Comparison of ENCODE assay signal across 29 cellular contexts in the genomic region with DNA sequence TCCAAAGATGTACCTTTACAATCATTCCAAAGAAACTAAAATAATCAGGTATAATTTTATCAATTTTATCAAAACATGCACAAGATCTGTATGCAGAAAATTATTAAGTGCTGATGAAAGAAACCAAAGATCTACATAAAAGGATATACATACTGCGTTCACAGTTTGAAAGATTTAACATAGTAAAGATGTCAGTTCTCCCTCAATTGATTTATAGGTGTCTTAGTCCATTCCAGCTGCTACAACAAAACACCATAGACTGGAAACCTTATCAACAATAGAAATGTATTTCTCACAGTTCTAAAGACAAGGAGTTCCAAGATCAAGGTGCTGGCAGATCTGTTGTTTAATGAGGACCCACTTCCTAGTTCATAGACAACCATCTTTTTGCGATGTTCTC.
"Had no signal": no experiment of that assay in that cellular context is flagged by ENCODE, and none has a peak within 500 bp of the region (broad histone marks: within the 10 kb centered on the region; RNA-seq: fewer than 3 reads in every experiment).

No MANE protein-coding gene starts in this region.

- H3K36me3 ChIP-seq: colonic mucosa, esophagus muscularis mucosa, esophagus squamous epithelium, gastrocnemius medialis, gastroesophageal sphincter, heart left ventricle, heart right ventricle had no signal

- H3K27ac ChIP-seq: colonic mucosa, coronary artery, dorsolateral prefrontal cortex, epithelial cell of prostate, esophagus muscularis mucosa, esophagus squamous epithelium, foreskin keratinocyte, gastrocnemius medialis, gastroesophageal sphincter, heart left ventricle, heart right ventricle, hepatocyte had no signal

- H3K4me1 ChIP-seq: colonic mucosa, esophagus squamous epithelium, foreskin keratinocyte, gastrocnemius medialis, gastroesophageal sphincter, heart left ventricle had no signal

- H3K4me3 ChIP-seq: colonic mucosa, coronary artery, dorsolateral prefrontal cortex, esophagus muscularis mucosa, esophagus squamous epithelium, gastrocnemius medialis, gastroesophageal sphincter, heart left ventricle, heart right ventricle, hepatocyte had no signal

- H3K9me3 Mint-ChIP-seq: dendritic cell treated with granulocyte-macrophage colony-stimulating factor and Interleukin-4, amounts not matched to agents 40 ng/mL and 50 ng/mL, for 4 days; effector memory CD8-positive, alpha-beta T cell; endodermal cell had no signal

- H3K27me3 Mint-ChIP-seq: dendritic cell treated with granulocyte-macrophage colony-stimulating factor and Interleukin-4, amounts not matched to agents 40 ng/mL and 50 ng/mL, for 4 days had no signal

- H3K79me2 ChIP-seq: hepatocyte had no signal

- FAIRE-seq: endometrium, endothelial cell of umbilical vein, frontal cortex had no signal

- H3K9me3 ChIP-seq: colonic mucosa, esophagus muscularis mucosa, esophagus squamous epithelium, gastrocnemius medialis, gastroesophageal sphincter, heart left ventricle, heart right ventricle had no signal

- ATAC-seq: effector memory CD8-positive, alpha-beta T cell; esophagus mucosa; foreskin keratinocyte; gastrocnemius medialis; gastroesophageal sphincter; heart left ventricle; heart right ventricle had no signal

- H3K4me2 ChIP-seq: hepatocyte had no signal

- H2AFZ ChIP-seq: hepatocyte had no signal

- H3K4me1 Mint-ChIP-seq: endodermal cell had no signal

- DNase-seq: colonic mucosa; cortex of kidney; dermis blood vessel endothelial cell; dorsolateral prefrontal cortex; effector CD4-positive, alpha-beta T cell; effector CD8-positive, alpha-beta T cell; effector memory CD4-positive, alpha-beta T cell; effector memory CD8-positive, alpha-beta T cell; endodermal cell; erythroblast; esophagus squamous epithelium; foreskin fibroblast; foreskin keratinocyte; foreskin melanocyte; gastrocnemius medialis; glutamatergic neuron; head of caudate nucleus; heart left ventricle; heart right ventricle had no signal

- H3K4me3 Mint-ChIP-seq: dendritic cell treated with granulocyte-macrophage colony-stimulating factor and Interleukin-4, amounts not matched to agents 40 ng/mL and 50 ng/mL, for 4 days; effector memory CD8-positive, alpha-beta T cell; endodermal cell had no signal

- H3K27ac Mint-ChIP-seq: dendritic cell treated with granulocyte-macrophage colony-stimulating factor and Interleukin-4, amounts not matched to agents 40 ng/mL and 50 ng/mL, for 4 days; effector memory CD8-positive, alpha-beta T cell; endodermal cell had no signal

- H3K27me3 ChIP-seq: colonic mucosa, dorsolateral prefrontal cortex, esophagus muscularis mucosa, esophagus squamous epithelium, foreskin keratinocyte, gastrocnemius medialis, gastroesophageal sphincter, heart left ventricle, heart right ventricle, hepatocyte had no signal
